ENCODE assay signal across 1 cellular context in the genomic region with DNA sequence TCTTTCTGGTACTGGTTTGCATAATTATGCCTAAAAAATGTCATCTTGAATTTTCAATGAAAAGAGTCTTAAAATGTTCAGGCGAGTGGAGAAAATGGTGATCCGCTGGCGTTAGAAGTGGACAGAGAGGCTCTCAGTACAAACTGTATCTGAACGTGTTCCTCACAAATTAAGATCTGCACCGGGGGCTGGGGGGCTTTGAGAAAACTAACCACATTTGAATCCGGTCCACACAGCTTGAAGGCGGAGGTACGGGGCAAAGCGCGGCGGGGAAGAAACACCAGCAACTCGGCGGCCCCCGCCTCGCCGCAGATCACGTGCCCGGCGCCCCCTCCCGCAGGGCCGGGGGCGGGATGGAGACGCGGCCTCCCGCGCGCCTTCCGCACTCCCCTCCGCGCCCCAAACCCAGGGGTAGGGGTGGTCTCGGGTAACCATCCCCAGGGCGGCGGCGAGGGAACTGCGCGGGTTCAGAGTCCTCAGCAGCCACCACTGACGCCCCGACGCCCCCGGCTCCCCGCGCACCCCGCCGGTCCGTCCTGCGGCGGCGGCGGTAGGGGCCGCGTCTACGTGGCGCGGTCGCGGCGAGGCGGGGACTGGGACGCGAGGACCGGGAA.
TF ChIP-seq lines count a peak whose summit lies in the region.

No MANE protein-coding gene starts in this region.

TF ChIP-seq in K562, 482 proteins besides CTCF, POLR2A, EP300 and RAD21 (continued from another document and continues in another):
- TF ChIP-seq FOXP4 (CRISPR knock-in tag; IDR thresholded peaks at IDR 0.05; ENCODE audit: borderline replicate concordance) (no peak), MXD1 (CRISPR knock-in tag; IDR thresholded peaks at IDR 0.05; ENCODE audit: borderline replicate concordance, poor library complexity, severe bottlenecking) (no peak), TEAD4 (IDR thresholded peaks at IDR 0.05; ENCODE audit: low read length) (peak; percentile 47; the same call in 1 of the 2 replicates), TEAD4 (CRISPR knock-in tag; IDR thresholded peaks at IDR 0.05; ENCODE audit: borderline replicate concordance) (no peak), ZFP36 (IDR thresholded peaks at IDR 0.05; ENCODE audit: low read depth, low read length, partially characterized antibody) (no peak), KDM1A (IDR thresholded peaks at IDR 0.05) (no peak), TAF9B (IDR thresholded peaks at IDR 0.05; ENCODE audit: partially characterized antibody) (peak; percentile 6), TARDBP (IDR thresholded peaks at IDR 0.05) (no peak), HMG20B (CRISPR knock-in tag; IDR thresholded peaks at IDR 0.05) (no peak), NFXL1 (CRISPR knock-in tag; IDR thresholded peaks at IDR 0.05) (no peak), RBM14 (IDR thresholded peaks at IDR 0.05; ENCODE audit: borderline replicate concordance, insufficient read depth, low read depth, low read length) (no peak), ZBTB26 (CRISPR knock-in tag; IDR thresholded peaks at IDR 0.05) (no peak), ZNF668 (CRISPR knock-in tag; IDR thresholded peaks at IDR 0.05) (no peak), RFX5 (IDR thresholded peaks at IDR 0.05; ENCODE audit: low read depth, low read length) (no peak), WHSC1 (IDR thresholded peaks at IDR 0.05; ENCODE audit: low read length) (no peak), ZNF764 (CRISPR knock-in tag; IDR thresholded peaks at IDR 0.05; ENCODE audit: low read depth) (0 out of 2 replicates have a peak, but pooled peaks have one; percentile 58), ZNF3 (CRISPR knock-in tag; IDR thresholded peaks at IDR 0.05) (no peak), BCOR (IDR thresholded peaks at IDR 0.05) (no peak), ZNF75A (CRISPR knock-in tag; IDR thresholded peaks at IDR 0.05) (no peak), ELK1 (CRISPR knock-in tag; IDR thresholded peaks at IDR 0.05) (no peak), ASH1L (IDR thresholded peaks at IDR 0.05; ENCODE audit: borderline replicate concordance, low read depth, partially characterized antibody) (no peak), SIN3B (IDR thresholded peaks at IDR 0.05; ENCODE audit: low read depth) (no peak), CHD4 (IDR thresholded peaks at IDR 0.05; ENCODE audit: insufficient read depth, insufficient replicate concordance, low read depth, low read length, poor library complexity, severe bottlenecking) (no peak), ZFP30 (CRISPR knock-in tag; IDR thresholded peaks at IDR 0.05; ENCODE audit: borderline replicate concordance) (no peak), BHLHE40 (IDR thresholded peaks at IDR 0.05; ENCODE audit: low read length) (peak; percentile 97), EZH2 (IDR thresholded peaks at IDR 0.05; ENCODE audit: borderline replicate concordance, low read depth, low read length) (no peak), GTF2F1 (IDR thresholded peaks at IDR 0.05; ENCODE audit: low read depth, low read length) (no peak), EP400 (IDR thresholded peaks at IDR 0.05) (peak; percentile 71; the same call in 1 of the 2 replicates), BCL6 (CRISPR knock-in tag; IDR thresholded peaks at IDR 0.05) (no peak), PCBP2 (IDR thresholded peaks at IDR 0.05; ENCODE audit: low read depth, low read length, poor library complexity, severe bottlenecking) (no peak), MBD2 (IDR thresholded peaks at IDR 0.05; ENCODE audit: borderline replicate concordance, low read depth) (no peak; the same call in 1 of the 2 replicates), ADNP (tag; IDR thresholded peaks at IDR 0.05) (no peak), SMARCC2 (IDR thresholded peaks at IDR 0.05; ENCODE audit: low read depth) (no peak), ZNF316 (IDR thresholded peaks at IDR 0.05) (no peak), KAT8 (IDR thresholded peaks at IDR 0.05; ENCODE audit: low read depth) (no peak), DNMT1 (IDR thresholded peaks at IDR 0.05) (no peak), TEAD2 (tag; IDR thresholded peaks at IDR 0.05) (no peak), FOS (IDR thresholded peaks at IDR 0.05; ENCODE audit: extremely low read depth, insufficient read length) (no peak), HES1 (IDR thresholded peaks at IDR 0.05; ENCODE audit: low read depth) (peak; percentile 48; the same call in 1 of the 2 replicates), HCFC1 (IDR thresholded peaks at IDR 0.05; ENCODE audit: low read depth, low read length) (no peak), ZNF583 (CRISPR knock-in tag; IDR thresholded peaks at IDR 0.05) (0 out of 2 replicates have a peak, but pooled peaks have one; percentile 18), FOXA1 (IDR thresholded peaks at IDR 0.05; ENCODE audit: borderline replicate concordance) (no peak), SIN3A (IDR thresholded peaks at IDR 0.05; ENCODE audit: borderline replicate concordance in 2 of 2, control insufficient read depth in 1 of 2, low read depth in 2 of 2, low read length in 2 of 2) (no peak), CBX8 (IDR thresholded peaks at IDR 0.05; ENCODE audit: borderline replicate concordance, extremely low read depth, low read depth, low read length, poor library complexity, severe bottlenecking) (no peak)
- TF ChIP-seq, protein P1, sequence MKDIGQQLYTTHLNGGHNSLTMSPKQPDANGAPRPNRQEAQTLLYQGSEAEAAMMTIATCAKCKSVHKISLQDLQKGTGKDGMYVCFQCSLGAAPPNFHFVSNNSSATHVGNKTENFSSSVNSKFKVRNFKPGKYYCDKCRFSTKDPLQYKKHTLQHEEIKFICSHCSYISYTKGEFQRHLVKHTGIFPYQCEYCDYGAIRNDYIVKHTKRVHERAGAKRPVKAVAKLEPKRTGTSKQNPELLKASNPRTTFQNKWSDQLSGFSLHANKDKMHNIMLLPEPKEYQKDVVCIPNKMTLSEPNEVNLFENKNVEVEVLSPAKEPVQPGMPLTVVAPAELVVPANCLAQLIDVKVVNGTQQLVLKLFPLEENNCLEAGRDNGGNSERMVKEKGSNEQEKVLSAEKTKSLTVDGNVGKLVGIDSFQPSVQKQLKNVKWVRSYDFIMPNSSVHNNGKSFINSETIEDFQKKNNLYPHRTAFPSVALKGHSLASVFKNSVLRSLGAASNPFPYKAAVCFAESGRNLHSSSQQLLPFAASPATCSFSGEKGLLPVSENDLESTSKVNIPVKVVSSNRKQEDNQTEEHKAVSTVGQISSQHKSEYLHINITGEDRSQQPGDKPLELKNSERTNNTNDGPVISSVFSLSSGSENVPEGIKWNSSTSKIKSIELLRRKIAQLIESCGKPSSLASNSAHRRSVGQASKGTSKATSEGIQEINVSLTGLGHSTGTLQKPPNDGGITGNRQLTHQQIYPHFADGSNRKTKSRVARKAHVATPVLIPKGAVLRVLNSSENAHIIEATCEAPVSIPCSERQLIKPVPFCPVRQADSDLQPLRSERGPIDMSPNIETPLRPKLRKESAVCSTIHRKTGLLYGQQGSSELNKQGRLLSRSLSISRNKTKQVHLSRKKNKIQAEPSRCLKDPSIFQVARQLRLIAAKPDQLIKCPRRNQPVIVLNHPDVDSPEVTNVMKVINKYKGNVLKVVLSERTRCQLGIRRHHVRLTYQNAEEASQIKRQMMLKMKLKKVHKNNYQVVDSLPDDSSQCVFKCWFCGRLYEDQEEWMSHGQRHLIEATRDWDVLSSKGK (CRISPR knock-in tag; IDR thresholded peaks at IDR 0.05): no peak
- TF ChIP-seq, protein P2, sequence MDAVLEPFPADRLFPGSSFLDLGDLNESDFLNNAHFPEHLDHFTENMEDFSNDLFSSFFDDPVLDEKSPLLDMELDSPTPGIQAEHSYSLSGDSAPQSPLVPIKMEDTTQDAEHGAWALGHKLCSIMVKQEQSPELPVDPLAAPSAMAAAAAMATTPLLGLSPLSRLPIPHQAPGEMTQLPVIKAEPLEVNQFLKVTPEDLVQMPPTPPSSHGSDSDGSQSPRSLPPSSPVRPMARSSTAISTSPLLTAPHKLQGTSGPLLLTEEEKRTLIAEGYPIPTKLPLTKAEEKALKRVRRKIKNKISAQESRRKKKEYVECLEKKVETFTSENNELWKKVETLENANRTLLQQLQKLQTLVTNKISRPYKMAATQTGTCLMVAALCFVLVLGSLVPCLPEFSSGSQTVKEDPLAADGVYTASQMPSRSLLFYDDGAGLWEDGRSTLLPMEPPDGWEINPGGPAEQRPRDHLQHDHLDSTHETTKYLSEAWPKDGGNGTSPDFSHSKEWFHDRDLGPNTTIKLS (IDR thresholded peaks at IDR 0.05; ENCODE audit: borderline replicate concordance, low read depth): peak; percentile 96
